ENCODE assay signal across 21 cellular contexts in genomic region chrX:116726806-116727205, GRCh38.
"Had no signal": no experiment of that assay in that cellular context is flagged by ENCODE, and none has a peak within 500 bp of the region (broad histone marks: within the 10 kb centered on the region; RNA-seq: fewer than 3 reads in every experiment).

No MANE protein-coding gene starts in this region.

- H3K4me1 ChIP-seq: heart left ventricle, psoas muscle, right lobe of liver, thyroid gland, uterus had no signal

- H3K36me3 ChIP-seq: heart left ventricle, neutrophil, right lobe of liver, thyroid gland, uterus had no signal

- H3K9me3 ChIP-seq: heart left ventricle, neutrophil, psoas muscle, right lobe of liver, thyroid gland, uterus had no signal

- DNase-seq: cortex of kidney; dorsolateral prefrontal cortex; effector CD8-positive, alpha-beta T cell; heart left ventricle; hippocampal formation; left colon; left ventricle myocardium superior; mesenchymal stem cell; naive thymus-derived CD4-positive, alpha-beta T cell; nephron progenitor cell; psoas muscle; retina; right lobe of liver; stimulated activated CD4-positive, alpha-beta T cell treated with anti-CD3 and anti-CD28 coated beads, Interleukin-4, amount 100 ng/mL, for 24 hours; stimulated activated naive CD4-positive, alpha-beta T cell treated with Interleukin-2 at 50 U/mL for 16 hours; thyroid gland; uterus had no signal

- H3K4me3 Mint-ChIP-seq: naive thymus-derived CD4-positive, alpha-beta T cell; nephron progenitor cell; type B pancreatic cell had no signal

- H3K27ac Mint-ChIP-seq: naive thymus-derived CD4-positive, alpha-beta T cell; type B pancreatic cell had no signal

- H3K4me1 Mint-ChIP-seq: naive thymus-derived CD4-positive, alpha-beta T cell; nephron progenitor cell had no signal

- H3K36me3 Mint-ChIP-seq: naive thymus-derived CD4-positive, alpha-beta T cell; type B pancreatic cell had no signal

- H3K4me3 ChIP-seq: dorsolateral prefrontal cortex, heart left ventricle, lung, psoas muscle, right lobe of liver, thyroid gland, uterus had no signal

- H3K27me3 ChIP-seq: heart left ventricle, neutrophil, right lobe of liver, thyroid gland, uterus had no signal

- H3K27ac ChIP-seq: dorsolateral prefrontal cortex, heart left ventricle, neutrophil, psoas muscle, right lobe of liver, thyroid gland, uterus had no signal

- ATAC-seq: esophagus mucosa; heart left ventricle; left colon; left ventricle myocardium superior; naive thymus-derived CD4-positive, alpha-beta T cell; psoas muscle; right lobe of liver had no signal
